In the genomic region with DNA sequence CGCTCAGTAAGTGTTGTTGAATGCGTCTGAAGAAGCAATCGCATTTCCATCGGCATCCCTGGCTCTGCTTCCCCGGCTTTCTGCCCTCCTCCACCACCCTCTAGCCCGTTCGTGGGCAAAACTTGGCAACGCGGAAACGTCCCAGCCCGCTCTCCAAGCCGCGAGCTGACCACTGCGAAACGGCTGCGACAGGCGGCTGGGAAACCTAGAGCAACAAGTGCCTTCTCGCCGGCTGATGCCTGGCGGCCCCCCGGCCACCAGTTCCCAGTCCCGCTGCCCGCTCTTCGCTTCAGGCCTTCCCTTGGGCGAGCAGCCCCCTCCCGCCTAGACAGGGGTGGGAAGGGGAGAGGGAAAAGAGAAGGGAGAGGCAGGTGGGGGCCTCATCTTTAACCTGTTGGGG, we compare ENCODE assay signal across 9 cellular contexts. TPM values are rescaled to one million over a fixed set of nuclear protein-coding genes. Genes with fewer than 3 reads are reported as not detected.
DNase-seq lines count a peak whose midpoint lies in the region; ATAC-seq and TF ChIP-seq lines count a peak whose summit lies in the region.
"Had no signal": no experiment of that assay in that cellular context is flagged by ENCODE, and none has a peak within 500 bp of the region (broad histone marks: within the 10 kb centered on the region; RNA-seq: fewer than 3 reads in every experiment).

No MANE protein-coding gene starts in this region.

- no peaks in the 10 kb centered on the region for H3K9me3 Mint-ChIP-seq in WTC11

- ATAC-seq in WTC11 (no peak), GM21528 (IDR thresholded peaks at IDR 0.05; ENCODE audit: low FRiP score, unreplicated experiment) (no peak)

- H3K36me3 ChIP-seq in iPS DF 6.9 (ENCODE audit: control insufficient read depth, insufficient read depth, low read length), result no peaks in the 10 kb centered on the region
- no peaks in the 10 kb centered on the region for H3K36me3 ChIP-seq in skeletal muscle tissue (ENCODE audit: control insufficient read depth in 3 of 3, insufficient read depth in 3 of 3, low read length in 3 of 3)

- peak overlapping the region in 1 of 3 donors; percentile 25 for H3K9ac ChIP-seq in skeletal muscle tissue (ENCODE audit: low read depth in 1 of 3, low read length in 3 of 3)

- 0 out of 2 replicates have a peak, but pooled peaks cover 1% of the 10 kb centered on the region for H3K4me1 ChIP-seq in iPS DF 6.9 (ENCODE audit: control insufficient read depth, insufficient read depth, low read length)
- peaks cover 13 to 28% (median 14%) of the 10 kb centered on the region in 3 donors for H3K4me1 ChIP-seq in skeletal muscle tissue (ENCODE audit: control insufficient read depth in 3 of 3, insufficient read depth in 3 of 3, low read length in 3 of 3)

- H3K36me3 Mint-ChIP-seq in WTC11, result no peaks in the 10 kb centered on the region

- peaks cover 49% of the 10 kb centered on the region for H3K27me3 ChIP-seq in iPS DF 6.9 (ENCODE audit: control insufficient read depth, insufficient read depth, low read length)
- H3K27me3 ChIP-seq in skeletal muscle tissue (ENCODE audit: control insufficient read depth in 3 of 3, insufficient read depth in 3 of 3, low read length in 3 of 3), result peaks cover 16 to 75% (median 27%) of the 10 kb centered on the region in 3 donors

- no CpG with 5 or more reads among the region's 26 CpGs for WGBS in iPS DF 6.9 (ENCODE audit: insufficient coverage, insufficient read length)

- no peak overlapping the region for H3K27ac ChIP-seq in iPS DF 6.9 (ENCODE audit: low read length)
- H3K27ac ChIP-seq in skeletal muscle tissue (ENCODE audit: low read depth, low read length), result no peak overlapping the region

- H3K4me3 ChIP-seq in iPS DF 6.9 (ENCODE audit: low read length) (peak overlapping the region; percentile 25; the same call in 1 of the 2 replicates), skeletal muscle tissue (ENCODE audit: low read length in 3 of 3) (peak overlapping the region in 2 of 3 donors; percentile 13 to 26)

- H3K9me3 ChIP-seq in iPS DF 6.9 (ENCODE audit: control insufficient read depth, insufficient read depth, low read length), result no peaks in the 10 kb centered on the region
- no peaks in the 10 kb centered on the region for H3K9me3 ChIP-seq in skeletal muscle tissue (ENCODE audit: control insufficient read depth in 3 of 3, low read length in 3 of 3)

- CTCF ChIA-PET in WTC11 (lab: Charles Lee), result no interaction called here

- peaks cover 85% of the 10 kb centered on the region for H3K27me3 Mint-ChIP-seq in WTC11 (ENCODE audit: low read depth)

- H3K4me3 Mint-ChIP-seq in WTC11, result peak overlapping the region; percentile 75

- DNase-seq in NCI-H748 (lab: John Stamatoyannopoulos, UW; ENCODE audit: unreplicated experiment) (peak; percentile 32), NCI-H748 treated with DMSO at 0.1 percent for 48 hours (lab: John Stamatoyannopoulos, UW) (no peak), WTC11 (ENCODE audit: low spot score) (peak; percentile 13), iPS DF 6.9 (ENCODE audit: low read depth, low spot score) (no peak), COLO829 (ENCODE audit: low spot score) (no peak)
- DNase-seq in activated effector memory CD4-positive, alpha-beta T cell treated with Interleukin-2 at 50 U/mL for 16 hours, result no peak
- DNase-seq: activated gamma-delta T cell treated with Interleukin-2 at 50 U/mL for 16 hours had no signal

- no peak for TF ChIP-seq CTCF in WTC11 (IDR thresholded peaks at IDR 0.05)

- POLR2A ChIA-PET in WTC11 (lab: Charles Lee), result no interaction called here

- H3K27ac Mint-ChIP-seq in WTC11, result no peak overlapping the region

- H3K4me1 Mint-ChIP-seq in WTC11, result peaks cover 16% of the 10 kb centered on the region

TF ChIP-seq in WTC11, 78 proteins besides CTCF, POLR2A, EP300 and RAD21:
- TF ChIP-seq, protein P1, sequence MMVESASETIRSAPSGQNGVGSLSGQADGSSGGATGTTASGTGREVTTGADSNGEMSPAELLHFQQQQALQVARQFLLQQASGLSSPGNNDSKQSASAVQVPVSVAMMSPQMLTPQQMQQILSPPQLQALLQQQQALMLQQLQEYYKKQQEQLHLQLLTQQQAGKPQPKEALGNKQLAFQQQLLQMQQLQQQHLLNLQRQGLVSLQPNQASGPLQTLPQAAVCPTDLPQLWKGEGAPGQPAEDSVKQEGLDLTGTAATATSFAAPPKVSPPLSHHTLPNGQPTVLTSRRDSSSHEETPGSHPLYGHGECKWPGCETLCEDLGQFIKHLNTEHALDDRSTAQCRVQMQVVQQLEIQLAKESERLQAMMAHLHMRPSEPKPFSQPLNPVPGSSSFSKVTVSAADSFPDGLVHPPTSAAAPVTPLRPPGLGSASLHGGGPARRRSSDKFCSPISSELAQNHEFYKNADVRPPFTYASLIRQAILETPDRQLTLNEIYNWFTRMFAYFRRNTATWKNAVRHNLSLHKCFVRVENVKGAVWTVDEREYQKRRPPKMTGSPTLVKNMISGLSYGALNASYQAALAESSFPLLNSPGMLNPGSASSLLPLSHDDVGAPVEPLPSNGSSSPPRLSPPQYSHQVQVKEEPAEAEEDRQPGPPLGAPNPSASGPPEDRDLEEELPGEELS (CRISPR knock-in tag; IDR thresholded peaks at IDR 0.05), result no peak
- TF ChIP-seq ZNF232 (CRISPR knock-in tag; IDR thresholded peaks at IDR 0.05), result no peak
- no peak for TF ChIP-seq JUN (CRISPR knock-in tag; IDR thresholded peaks at IDR 0.05)
- no peak for TF ChIP-seq PRRX2 (CRISPR knock-in tag; IDR thresholded peaks at IDR 0.05)
- TF ChIP-seq NR3C1 (CRISPR knock-in tag; conservative IDR thresholded peaks at IDR 0.05; ENCODE audit: low read depth), result no peak
- TF ChIP-seq, protein P2, sequence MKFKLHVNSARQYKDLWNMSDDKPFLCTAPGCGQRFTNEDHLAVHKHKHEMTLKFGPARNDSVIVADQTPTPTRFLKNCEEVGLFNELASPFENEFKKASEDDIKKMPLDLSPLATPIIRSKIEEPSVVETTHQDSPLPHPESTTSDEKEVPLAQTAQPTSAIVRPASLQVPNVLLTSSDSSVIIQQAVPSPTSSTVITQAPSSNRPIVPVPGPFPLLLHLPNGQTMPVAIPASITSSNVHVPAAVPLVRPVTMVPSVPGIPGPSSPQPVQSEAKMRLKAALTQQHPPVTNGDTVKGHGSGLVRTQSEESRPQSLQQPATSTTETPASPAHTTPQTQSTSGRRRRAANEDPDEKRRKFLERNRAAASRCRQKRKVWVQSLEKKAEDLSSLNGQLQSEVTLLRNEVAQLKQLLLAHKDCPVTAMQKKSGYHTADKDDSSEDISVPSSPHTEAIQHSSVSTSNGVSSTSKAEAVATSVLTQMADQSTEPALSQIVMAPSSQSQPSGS (CRISPR knock-in tag; IDR thresholded peaks at IDR 0.05; ENCODE audit: borderline replicate concordance, low read depth), result no peak

RNA-seq across cellular contexts. Expression of a gene that starts 0.8 kb away (rescaled TPM):
- total RNA-seq in WTC11 (2021) (2.2 to 4.5 TPM (median 3.9 TPM) in 3 replicates), skeletal muscle tissue (18.8 TPM)

RNA-seq across cellular contexts. Expression of a gene that starts 27.8 kb away (rescaled TPM):
- 805 to 905 TPM (median 863 TPM) in 3 replicates for total RNA-seq in WTC11 (2021)
- total RNA-seq in skeletal muscle tissue, result 1,533 TPM

Comparison
In these comparisons a context has a peak if more than half of its experiments do, and no peak if none do; other contexts are left out.
1. DNase-seq: peak in NCI-H748 (single experiment) and WTC11 (single experiment); none in NCI-H748 treated with DMSO at 0.1 percent for 48 hours (single experiment), iPS DF 6.9 (single experiment), activated effector memory CD4-positive, alpha-beta T cell treated with Interleukin-2 at 50 U/mL for 16 hours (single experiment) and COLO829 (single experiment).